In the genomic region with DNA sequence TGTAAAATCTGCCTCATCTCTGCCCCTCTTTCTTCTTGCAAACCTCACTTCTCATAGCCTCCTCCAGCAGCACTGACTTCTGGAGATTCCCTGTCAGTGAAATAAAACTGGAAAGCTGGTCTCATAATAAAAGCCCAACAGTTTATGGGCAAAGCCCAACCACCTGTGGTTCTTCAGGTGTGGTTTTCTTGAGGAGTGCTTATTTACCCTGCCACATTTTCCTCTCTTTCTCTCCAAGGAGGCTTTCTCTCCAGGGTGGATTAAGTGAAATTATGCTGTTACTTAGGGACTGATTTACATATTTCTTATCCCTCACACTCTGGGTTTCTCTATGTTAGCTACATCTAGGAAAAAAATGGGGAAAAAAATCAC, we compare ENCODE assay signal across 2 cellular contexts.
TF ChIP-seq lines count a peak whose summit lies in the region.

No MANE protein-coding gene starts in this region.

TF ChIP-seq in SK-N-SH treated with all-trans-retinoic acid at 6 μM for 48 hours, 23 proteins besides CTCF, POLR2A, EP300 and RAD21 (continued from another document):
- TF ChIP-seq, protein P1, sequence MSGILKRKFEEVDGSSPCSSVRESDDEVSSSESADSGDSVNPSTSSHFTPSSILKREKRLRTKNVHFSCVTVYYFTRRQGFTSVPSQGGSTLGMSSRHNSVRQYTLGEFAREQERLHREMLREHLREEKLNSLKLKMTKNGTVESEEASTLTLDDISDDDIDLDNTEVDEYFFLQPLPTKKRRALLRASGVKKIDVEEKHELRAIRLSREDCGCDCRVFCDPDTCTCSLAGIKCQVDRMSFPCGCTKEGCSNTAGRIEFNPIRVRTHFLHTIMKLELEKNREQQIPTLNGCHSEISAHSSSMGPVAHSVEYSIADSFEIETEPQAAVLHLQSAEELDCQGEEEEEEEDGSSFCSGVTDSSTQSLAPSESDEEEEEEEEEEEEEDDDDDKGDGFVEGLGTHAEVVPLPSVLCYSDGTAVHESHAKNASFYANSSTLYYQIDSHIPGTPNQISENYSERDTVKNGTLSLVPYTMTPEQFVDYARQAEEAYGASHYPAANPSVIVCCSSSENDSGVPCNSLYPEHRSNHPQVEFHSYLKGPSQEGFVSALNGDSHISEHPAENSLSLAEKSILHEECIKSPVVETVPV (CRISPR knock-in tag; IDR thresholded peaks at IDR 0.05) = no peak
- TF ChIP-seq OSR1 (CRISPR knock-in tag; IDR thresholded peaks at IDR 0.05) = no peak

TF ChIP-seq in SK-N-SH, 30 proteins besides CTCF, POLR2A, EP300 and RAD21 (continued from another document):
- TF ChIP-seq, protein P2, sequence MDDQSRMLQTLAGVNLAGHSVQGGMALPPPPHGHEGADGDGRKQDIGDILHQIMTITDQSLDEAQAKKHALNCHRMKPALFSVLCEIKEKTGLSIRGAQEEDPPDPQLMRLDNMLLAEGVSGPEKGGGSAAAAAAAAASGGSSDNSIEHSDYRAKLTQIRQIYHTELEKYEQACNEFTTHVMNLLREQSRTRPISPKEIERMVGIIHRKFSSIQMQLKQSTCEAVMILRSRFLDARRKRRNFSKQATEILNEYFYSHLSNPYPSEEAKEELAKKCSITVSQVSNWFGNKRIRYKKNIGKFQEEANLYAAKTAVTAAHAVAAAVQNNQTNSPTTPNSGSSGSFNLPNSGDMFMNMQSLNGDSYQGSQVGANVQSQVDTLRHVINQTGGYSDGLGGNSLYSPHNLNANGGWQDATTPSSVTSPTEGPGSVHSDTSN (IDR thresholded peaks at IDR 0.05) = no peak
- no peak for TF ChIP-seq TEAD4 (IDR thresholded peaks at IDR 0.05; ENCODE audit: borderline replicate concordance, insufficient read depth)
